ENCODE assay signal across 16 cellular contexts in genomic region chr18:79792988-79793355, GRCh38. TPM values are rescaled to one million over a fixed set of nuclear protein-coding genes. Genes with fewer than 3 reads are reported as not detected.
DNase-seq lines count a peak whose midpoint lies in the region; ATAC-seq and TF ChIP-seq lines count a peak whose summit lies in the region.
"Had no signal": no experiment of that assay in that cellular context is flagged by ENCODE, and none has a peak within 500 bp of the region (broad histone marks: within the 10 kb centered on the region; RNA-seq: fewer than 3 reads in every experiment).

No MANE protein-coding gene starts in this region.

- peak overlapping the region; percentile 45 for H3K4me2 ChIP-seq in OCI-LY1 (ENCODE audit: low read length)
- H3K4me2 ChIP-seq: A549 had no signal

- ATAC-seq in GM21529 (IDR thresholded peaks at IDR 0.05; ENCODE audit: unreplicated experiment) = peak; percentile 52
- ATAC-seq: A549, left cardiac atrium, Panc1 had no signal

- intact Hi-C loops in vagina (cut with DNase I) = no loop called here

- TF ChIP-seq POLR2A in vagina (IDR thresholded peaks at IDR 0.05) = no peak

- peak; percentile 47 for DNase-seq in germinal center (ENCODE audit: low spot score)
- no peak for DNase-seq in NCI-H1417 (lab: John Stamatoyannopoulos, UW)
- no peak for DNase-seq in stimulated activated CD4-positive, alpha-beta T cell treated with anti-CD3 and anti-CD28 coated beads, Interleukin-4, amount 100 ng/mL, for 4 hours
- no peak for DNase-seq in vagina (ENCODE audit: extremely low spot score in 2 of 2)
- no peak for DNase-seq in stimulated activated CD4-positive, alpha-beta T cell treated with anti-CD3 and anti-CD28 coated beads, Interleukin-12 subunit alpha, Interleukin-12 subunit beta, amount 100 ng/mL, for 4 hours
- DNase-seq: activated naive CD4-positive, alpha-beta T cell treated with anti-CD3 and anti-CD28 coated beads for 36 hours; hippocampal formation; left cardiac atrium; NCI-H1092 treated with DMSO at 0.1 percent for 48 hours; NCI-H226; testis had no signal

- no peak for TF ChIP-seq CTCF in OCI-LY1 (IDR thresholded peaks at IDR 0.05; ENCODE audit: low read length)
- TF ChIP-seq CTCF in vagina (IDR thresholded peaks at IDR 0.05) = no peak

- H3K27ac ChIP-seq in ACC112 (ENCODE audit: low read depth, low read length) (peak overlapping the region; percentile 99; the same call in 1 of the 2 replicates), OCI-LY1 (ENCODE audit: low read depth, low read length, poor library complexity, severe bottlenecking) (no peak overlapping the region), vagina (no peak overlapping the region)
- H3K27ac ChIP-seq: testis had no signal

- H3K9me2 ChIP-seq in OCI-LY1 (ENCODE audit: low read depth, low read length) = no peaks in the 10 kb centered on the region

- no peaks in the 10 kb centered on the region for H3K36me3 ChIP-seq in ACC112 (ENCODE audit: insufficient read depth, low read length)
- H3K36me3 ChIP-seq in OCI-LY1 (ENCODE audit: insufficient read depth, low read length) = no peaks in the 10 kb centered on the region
- no peaks in the 10 kb centered on the region for H3K36me3 ChIP-seq in vagina

- H3F3A ChIP-seq in OCI-LY1 (ENCODE audit: insufficient read depth, low read length) = no peaks in the 10 kb centered on the region

- H3K4me3 ChIP-seq in ACC112 (ENCODE audit: low read depth, low read length) (no peak overlapping the region), OCI-LY1 (ENCODE audit: low read depth, low read length, poor library complexity, severe bottlenecking) (peak overlapping the region; percentile 20), vagina (no peak overlapping the region)
- H3K4me3 ChIP-seq: A549, testis had no signal

- H3K79me2 ChIP-seq in ACC112 (ENCODE audit: control insufficient read depth, insufficient read depth, low read length, unreplicated experiment) (no peaks in the 10 kb centered on the region), OCI-LY1 (ENCODE audit: insufficient read depth, low read length) (no peaks in the 10 kb centered on the region)

- H3K27me3 ChIP-seq in ACC112 (ENCODE audit: insufficient read depth, low read length) = peaks cover 13% of the 10 kb centered on the region; the same call in 1 of the 2 replicates
- H3K27me3 ChIP-seq in OCI-LY1 (ENCODE audit: insufficient read depth, low read length) = no peaks in the 10 kb centered on the region
- H3K27me3 ChIP-seq in vagina = peaks cover 5% of the 10 kb centered on the region
- H3K27me3 ChIP-seq: testis had no signal

- no peaks in the 10 kb centered on the region for H3K9me3 ChIP-seq in OCI-LY1 (ENCODE audit: low read length)
- H3K9me3 ChIP-seq in vagina = no peaks in the 10 kb centered on the region
- H3K9me3 ChIP-seq: A549, testis had no signal

- peaks cover 48% of the 10 kb centered on the region for H3K4me1 ChIP-seq in ACC112 (ENCODE audit: control insufficient read depth, insufficient read depth, low read length, unreplicated experiment)
- H3K4me1 ChIP-seq in OCI-LY1 (ENCODE audit: insufficient read depth, low read length, severe bottlenecking) = peaks cover 15% of the 10 kb centered on the region
- H3K4me1 ChIP-seq in vagina = peaks cover 7% of the 10 kb centered on the region

- no peak overlapping the region for H3K9ac ChIP-seq in OCI-LY1 (ENCODE audit: low read length)

- H2AFZ ChIP-seq in ACC112 (ENCODE audit: low read length, unreplicated experiment) (no peak overlapping the region), OCI-LY1 (ENCODE audit: low read length) (no peak overlapping the region)

- H4K20me1 ChIP-seq in OCI-LY1 (ENCODE audit: insufficient read depth, low read length) = no peaks in the 10 kb centered on the region

RNA-seq across cellular contexts. Expression of gene KCNG2, which starts 4.8 kb away (rescaled TPM):
- not detected for total RNA-seq in vagina
- total RNA-seq: activated naive CD4-positive, alpha-beta T cell treated with anti-CD3 and anti-CD28 coated beads for 36 hours had no signal
